In genomic region chr11:118198370-118198769, GRCh38 we compare ENCODE assay signal across 8 cellular contexts. TPM values are rescaled to one million over a fixed set of nuclear protein-coding genes. Genes with fewer than 3 reads are reported as not detected.
A peak's percentile ranks its signal among the peaks of the same experiment; 100 is the strongest.
DNase-seq lines count a peak whose midpoint lies in the region; ATAC-seq, FAIRE-seq and TF ChIP-seq lines count a peak whose summit lies in the region.

No MANE protein-coding gene starts in this region.

- H3K36me3 ChIP-seq in A673 (ENCODE audit: insufficient read depth, low read length, poor library complexity, severe bottlenecking), result no peaks in the 10 kb centered on the region
- peaks cover 0 to 3% of the 10 kb centered on the region in 2 donors for H3K36me3 ChIP-seq in lung (ENCODE audit: control insufficient read depth in 2 of 2, insufficient read depth in 2 of 2, low read length in 2 of 2)

- ATAC-seq in lung (ENCODE audit: insufficient read depth, low FRiP score) (peak; percentile 84), GM21529 (IDR thresholded peaks at IDR 0.05; ENCODE audit: unreplicated experiment) (no peak)

- H3K27ac ChIP-seq in A673 (ENCODE audit: low read depth, low read length, poor library complexity, severe bottlenecking) (no peak overlapping the region), lung (ENCODE audit: low read depth in 1 of 2, low read length in 1 of 2) (no peak overlapping the region)

- H3K4me1 ChIP-seq in A673 (ENCODE audit: insufficient read depth, low read length, poor library complexity, severe bottlenecking), result no peaks in the 10 kb centered on the region
- H3K4me1 ChIP-seq in lung (ENCODE audit: control insufficient read depth in 2 of 2, insufficient read depth in 2 of 2, low read length in 2 of 2), result peaks cover 0 to 4% of the 10 kb centered on the region in 2 donors

- H3K4me3 ChIP-seq in A673 (ENCODE audit: low read depth, low read length, poor library complexity, severe bottlenecking), result no peak overlapping the region
- H3K4me3 ChIP-seq in lung, result no peak overlapping the region

- no peaks in the 10 kb centered on the region for H3K9me3 ChIP-seq in A673 (ENCODE audit: low read depth, low read length, poor library complexity, severe bottlenecking)
- peaks cover 0 to 2% of the 10 kb centered on the region in 2 donors for H3K9me3 ChIP-seq in lung (ENCODE audit: control insufficient read depth in 2 of 2, insufficient read depth in 1 of 2, low read length in 1 of 2)

- 1 to 2% methylated on average over 9 of the region's 9 CpGs for WGBS in lung, 2 donors

- FAIRE-seq in GM19239 (lab: Jason Lieb, UNC), result peak; percentile 92

- no TSS peak for BruUV-seq in A673 (replicated peaks; lab: Mats Ljungman, UMichigan)

- CTCF ChIA-PET in A673 (lab: Charles Lee), result interaction anchor here (0.6 to 1.2 kb wide), 11 partner anchors 14 to 426 kb away, joined by 3 to 8 read pairs (median 4); no protein-coding TSS in a partner anchor

- POLR2A ChIA-PET in A673 (lab: Charles Lee; ENCODE audit: low non-redundant PET), result no interaction called here

- intact Hi-C loops in A673 (cut with micrococcal nuclease; ENCODE audit: unreplicated experiment), result loop anchor here (1.0 to 2.0 kb wide), 3 partner anchors 160 to 368 kb away; partner anchors contain the start of gene UBE4A

- peak; percentile 96 for TF ChIP-seq CTCF in A673 (conservative IDR thresholded peaks at IDR 0.05; ENCODE audit: low read depth, low read length)
- TF ChIP-seq CTCF in lung (IDR thresholded peaks at IDR 0.05; ENCODE audit: control extremely low read depth, extremely low read depth), result peak; percentile 89

- H3K27me3 ChIP-seq in A673 (replicated peaks; ENCODE audit: insufficient read depth, low read depth, low read length, poor library complexity) (no peaks in the 10 kb centered on the region), lung (ENCODE audit: control insufficient read depth, insufficient read depth) (no peaks in the 10 kb centered on the region)

- DNase-seq in A673 (ENCODE audit: low spot score), result peak; percentile 68
- DNase-seq in GM19239 (ENCODE audit: insufficient read length, low spot score), result peak; percentile 46
- DNase-seq in NCI-H460 (ENCODE audit: extremely low read depth, low read depth), result peak; percentile 40
- peak; percentile 81 to 83 for DNase-seq in activated CD4-positive, alpha-beta T cell treated with anti-CD3 and anti-CD28 coated beads, Interleukin-2, amount 50 U/mL, for 4 hours
- DNase-seq in dedifferentiated amniotic fluid mesenchymal stem cell (ENCODE audit: extremely low spot score), result peak; percentile 39
- peak; percentile 73 for DNase-seq in lung (ENCODE audit: low spot score)
- peak; percentile 77 for DNase-seq in stimulated activated CD8-positive, alpha-beta memory T cell treated with anti-CD3 and anti-CD28 coated beads, Interleukin-12 subunit alpha, Interleukin-12 subunit beta, amount 100 ng/mL, for 1 hour (ENCODE audit: low read depth)

RNA-seq across cellular contexts. Expression of gene SCN2B, which starts 21.9 kb away (rescaled TPM):
- not detected in 2 replicates for total RNA-seq in A673 (2021)
- not detected in 2 replicates for total RNA-seq in NCI-H460 (2014; rRNA removed; shearing (Covaris generic))
- not detected in 2 replicates for polyA plus RNA-seq in NCI-H460 (2014; cell fraction: nucleus; rRNA removed)
- 1 to 10 TPM; 1.0 to 1.6 TPM for total RNA-seq in lung
- under 1 TPM; 0.03 to 0.20 TPM for polyA plus RNA-seq in lung

RNA-seq across cellular contexts. Expression of gene JAML, which starts 26.4 kb away (rescaled TPM):
- total RNA-seq in A673 (2021) (not detected in 2 replicates), lung (10 to 100 TPM; 29.3 to 49.1 TPM)
- not detected in 2 replicates for total RNA-seq in NCI-H460 (2014; rRNA removed; shearing (Covaris generic))
- polyA plus RNA-seq in NCI-H460 (2014; cell fraction: nucleus; rRNA removed), result not detected in 2 replicates
- 10 to 100 TPM; 34.4 to 36.5 TPM for polyA plus RNA-seq in lung

RNA-seq across cellular contexts. Expression of gene SCN4B, which starts 45.7 kb away (rescaled TPM):
- total RNA-seq in A673 (2021) (0.74 and 1.8 TPM in 2 replicates), lung (1 to 10 TPM; 3.1 to 5.2 TPM)
- not detected in 2 replicates for total RNA-seq in NCI-H460 (2014; rRNA removed; shearing (Covaris generic))
- polyA plus RNA-seq in NCI-H460 (2014; cell fraction: nucleus; rRNA removed), result not detected in 2 replicates
- polyA plus RNA-seq in lung, result 1 to 10 TPM in 1 of 2 donors, under 1 TPM in 1; 0.95 to 1.5 TPM

RNA-seq across cellular contexts. Expression of gene MPZL3, which starts 53.8 kb away (rescaled TPM):
- total RNA-seq in A673 (2021), result 0.33 and 0.52 TPM in 2 replicates
- total RNA-seq in NCI-H460 (2014; rRNA removed; shearing (Covaris generic)), result 3.4 and 3.6 TPM in 2 replicates
- polyA plus RNA-seq in NCI-H460 (2014; cell fraction: nucleus; rRNA removed), result 2.1 and 2.2 TPM in 2 replicates
- 10 to 100 TPM; 12.4 to 22.6 TPM for total RNA-seq in lung
- 1 to 10 TPM; 7.7 to 9.9 TPM for polyA plus RNA-seq in lung

Comparison
In these comparisons a context has a peak if more than half of its experiments do, and no peak if none do; other contexts are left out.
1. RNA of gene JAML, which starts 26.4 kb away (total RNA-seq): 29.3 to 49.1 TPM in lung; not detected in A673 and not detected in NCI-H460; every median in the first group is over 10 times any median in the second.
2. Peak in every context shown above with its lines, with median percentiles within 50 percentile points of each other: DNase-seq.